1 cellular context compared by ENCODE assay signal in the genomic region with DNA sequence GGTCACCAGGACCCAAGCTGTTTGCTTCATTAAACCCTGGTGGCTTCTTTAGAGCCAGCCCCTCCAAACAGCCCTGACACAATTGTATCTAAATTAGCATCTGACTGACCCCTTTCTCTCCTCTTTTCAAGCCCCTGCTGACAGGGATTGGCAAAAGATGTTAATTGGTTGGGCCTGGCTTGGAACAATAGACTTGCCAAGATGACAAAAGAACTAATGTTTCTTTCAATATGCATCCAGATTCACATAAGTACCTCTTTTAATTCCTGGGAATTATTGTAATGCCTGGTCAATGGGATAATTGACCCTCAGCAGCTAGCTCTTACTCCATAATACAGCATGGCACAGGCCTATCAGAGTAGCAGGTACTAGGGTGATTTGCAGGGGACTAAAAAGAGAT.
TF ChIP-seq lines count a peak whose summit lies in the region.

No MANE protein-coding gene starts in this region.

TF ChIP-seq in neural cell, 6 proteins besides CTCF, POLR2A, EP300 and RAD21 (continued from another document):
- no peak for TF ChIP-seq SMC3 (conservative IDR thresholded peaks at IDR 0.05; ENCODE audit: poor library complexity)
